In genomic region chr14:95222151-95222631, GRCh38 we compare ENCODE assay signal across 1 cellular context.
TF ChIP-seq lines count a peak whose summit lies in the region.

No MANE protein-coding gene starts in this region.

TF ChIP-seq in SK-N-SH treated with all-trans-retinoic acid at 6 μM for 48 hours, 23 proteins besides CTCF, POLR2A, EP300 and RAD21 (continued from another document):
- TF ChIP-seq POU6F1 (CRISPR knock-in tag; IDR thresholded peaks at IDR 0.05; ENCODE audit: borderline replicate concordance, low read depth): no peak
